ENCODE assay signal across 1 cellular context in the genomic region with DNA sequence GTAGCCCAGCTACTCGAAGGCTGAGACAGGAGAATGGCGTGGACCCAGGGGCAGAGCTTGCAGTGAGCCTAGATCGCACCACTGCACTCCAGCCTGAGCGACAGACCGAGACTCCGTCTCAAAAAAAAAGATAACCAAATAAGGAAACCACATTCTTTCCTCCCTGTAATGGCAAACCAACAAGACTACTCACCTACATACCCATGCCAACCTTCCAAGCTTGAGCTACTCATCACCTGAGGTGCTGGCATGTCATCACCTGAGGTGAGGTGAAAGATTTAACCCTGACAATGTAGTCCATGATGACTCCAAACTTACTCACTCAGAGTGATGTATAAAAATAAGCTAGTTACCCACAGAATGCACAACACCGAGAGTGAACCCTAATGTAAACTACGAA.
TF ChIP-seq lines count a peak whose summit lies in the region.

No MANE protein-coding gene starts in this region.

TF ChIP-seq in IMR-90, 13 proteins besides CTCF, POLR2A, EP300 and RAD21:
- TF ChIP-seq, protein P1, sequence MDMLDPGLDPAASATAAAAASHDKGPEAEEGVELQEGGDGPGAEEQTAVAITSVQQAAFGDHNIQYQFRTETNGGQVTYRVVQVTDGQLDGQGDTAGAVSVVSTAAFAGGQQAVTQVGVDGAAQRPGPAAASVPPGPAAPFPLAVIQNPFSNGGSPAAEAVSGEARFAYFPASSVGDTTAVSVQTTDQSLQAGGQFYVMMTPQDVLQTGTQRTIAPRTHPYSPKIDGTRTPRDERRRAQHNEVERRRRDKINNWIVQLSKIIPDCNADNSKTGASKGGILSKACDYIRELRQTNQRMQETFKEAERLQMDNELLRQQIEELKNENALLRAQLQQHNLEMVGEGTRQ (IDR thresholded peaks at IDR 0.05; ENCODE audit: low read depth, low read length) = no peak
- TF ChIP-seq MXI1 (IDR thresholded peaks at IDR 0.05; ENCODE audit: borderline replicate concordance, low read depth, low read length) (no peak), SMC3 (IDR thresholded peaks at IDR 0.05; ENCODE audit: low read depth, low read length) (no peak), RCOR1 (IDR thresholded peaks at IDR 0.05; ENCODE audit: insufficient replicate concordance, low read length) (no peak), MAZ (IDR thresholded peaks at IDR 0.05; ENCODE audit: borderline replicate concordance, low read depth, low read length) (no peak), BHLHE40 (IDR thresholded peaks at IDR 0.05; ENCODE audit: low read depth, low read length) (no peak), FOS (IDR thresholded peaks at IDR 0.05; ENCODE audit: low read depth, low read length) (no peak), MAFK (IDR thresholded peaks at IDR 0.05; ENCODE audit: low read depth, low read length) (no peak)
- TF ChIP-seq, protein P2, sequence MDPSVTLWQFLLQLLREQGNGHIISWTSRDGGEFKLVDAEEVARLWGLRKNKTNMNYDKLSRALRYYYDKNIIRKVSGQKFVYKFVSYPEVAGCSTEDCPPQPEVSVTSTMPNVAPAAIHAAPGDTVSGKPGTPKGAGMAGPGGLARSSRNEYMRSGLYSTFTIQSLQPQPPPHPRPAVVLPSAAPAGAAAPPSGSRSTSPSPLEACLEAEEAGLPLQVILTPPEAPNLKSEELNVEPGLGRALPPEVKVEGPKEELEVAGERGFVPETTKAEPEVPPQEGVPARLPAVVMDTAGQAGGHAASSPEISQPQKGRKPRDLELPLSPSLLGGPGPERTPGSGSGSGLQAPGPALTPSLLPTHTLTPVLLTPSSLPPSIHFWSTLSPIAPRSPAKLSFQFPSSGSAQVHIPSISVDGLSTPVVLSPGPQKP (IDR thresholded peaks at IDR 0.05; ENCODE audit: borderline replicate concordance, low read depth, low read length) = no peak
